8 cellular contexts compared by ENCODE assay signal in the genomic region with DNA sequence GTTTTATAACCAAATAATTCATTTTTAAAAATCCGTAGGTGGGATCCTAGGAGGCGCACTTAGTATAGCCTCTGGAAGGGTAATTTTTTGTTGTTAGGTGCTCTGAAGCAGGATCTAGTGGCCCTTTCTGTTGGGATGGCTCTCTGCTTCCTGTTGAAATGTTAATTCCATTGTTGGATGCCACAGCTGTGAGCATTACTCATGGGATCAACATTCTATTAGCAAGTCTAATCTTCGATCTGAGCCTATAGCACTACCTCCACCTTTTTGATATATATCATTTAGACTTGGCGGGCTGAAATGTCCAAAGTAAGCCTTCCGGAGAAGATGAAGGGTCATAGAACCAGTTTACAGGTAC. TPM values are rescaled to one million over a fixed set of nuclear protein-coding genes. Genes with fewer than 3 reads are reported as not detected.
DNase-seq lines count a peak whose midpoint lies in the region; ATAC-seq, FAIRE-seq and TF ChIP-seq lines count a peak whose summit lies in the region.

No MANE protein-coding gene starts in this region.

- no peak for FAIRE-seq in GM12891 (lab: Jason Lieb, UNC)

- no peaks in the 10 kb centered on the region for H3K27me3 ChIP-seq in WERI-Rb-1 (ENCODE audit: insufficient read depth, low read depth, severe bottlenecking)

- no peaks in the 10 kb centered on the region for H3K36me3 Mint-ChIP-seq in glutamatergic neuron (ENCODE audit: unreplicated experiment)

- peaks cover 10% of the 10 kb centered on the region for H3K36me3 ChIP-seq in WERI-Rb-1

- H3K27me3 Mint-ChIP-seq in glutamatergic neuron (ENCODE audit: unreplicated experiment): peaks cover 14% of the 10 kb centered on the region

- TF ChIP-seq POLR2A in GM12891 (IDR thresholded peaks at IDR 0.05; ENCODE audit: low read depth, low read length): no peak

- H3K4me3 Mint-ChIP-seq in glutamatergic neuron (ENCODE audit: unreplicated experiment): peak overlapping the region; percentile 92

- ATAC-seq in HG03457 (IDR thresholded peaks at IDR 0.05; ENCODE audit: unreplicated experiment): no peak

- H3K27ac ChIP-seq in WERI-Rb-1: peak overlapping the region; percentile 86
- H3K27ac ChIP-seq in skin epidermis: peak overlapping the region in 15 of 21 experiments; percentile 67 to 93 (median 91)

- H3K9me3 Mint-ChIP-seq in glutamatergic neuron (ENCODE audit: unreplicated experiment): peaks cover 12% of the 10 kb centered on the region

- H3K4me1 Mint-ChIP-seq in glutamatergic neuron (ENCODE audit: low read depth, unreplicated experiment): peaks cover 3% of the 10 kb centered on the region

- no peaks in the 10 kb centered on the region for H3K9me3 ChIP-seq in WERI-Rb-1 (ENCODE audit: severe bottlenecking)

- H3K4me3 ChIP-seq in WERI-Rb-1 (ENCODE audit: low read depth, low read length) (peak overlapping the region; percentile 79), skin epidermis (peak overlapping the region; percentile 57 to 78 (median 65))

- TF ChIP-seq CTCF in WERI-Rb-1 (IDR thresholded peaks at IDR 0.05; ENCODE audit: low read depth, low read length): no peak
- no peak for TF ChIP-seq CTCF in glutamatergic neuron (IDR thresholded peaks at IDR 0.05; ENCODE audit: partially characterized antibody, unreplicated experiment)

- peak; percentile 76 for DNase-seq in NCI-H82 (lab: John Stamatoyannopoulos, UW)
- DNase-seq in NCI-H82 treated with DMSO at 0.1 percent for 48 hours (lab: John Stamatoyannopoulos, UW; ENCODE audit: unreplicated experiment): no peak
- DNase-seq in WERI-Rb-1: no peak
- DNase-seq in glutamatergic neuron: no peak
- DNase-seq in GM12891 (ENCODE audit: insufficient read length, low spot score): no peak
- no peak for DNase-seq in HuH-7.5 (ENCODE audit: low spot score)

- peak overlapping the region; percentile 80 for H3K27ac Mint-ChIP-seq in glutamatergic neuron (ENCODE audit: unreplicated experiment)

TF ChIP-seq in GM12891, 5 proteins besides CTCF, POLR2A, EP300 and RAD21:
- TF ChIP-seq TAF1 (IDR thresholded peaks at IDR 0.05; ENCODE audit: low read depth, low read length) (no peak), SPI1 (IDR thresholded peaks at IDR 0.05; ENCODE audit: low read depth, low read length) (no peak), POLR2AphosphoS5 (IDR thresholded peaks at IDR 0.05; ENCODE audit: low read depth, low read length) (no peak), POU2F2 (IDR thresholded peaks at IDR 0.05; ENCODE audit: low read depth, low read length) (no peak)

RNA-seq across cellular contexts. Expression of gene CXADR, which starts 1.3 kb away (rescaled TPM):
- 54.9 TPM for total RNA-seq in glutamatergic neuron (ENCODE audit: unreplicated experiment)
- polyA plus RNA-seq in GM12891 (2012; ENCODE audit: low read depth, missing spikeins): 0.28 TPM
